ENCODE assay signal across 7 cellular contexts in genomic region chr9:93091453-93092081, GRCh38. TPM values are rescaled to one million over a fixed set of nuclear protein-coding genes. Genes with fewer than 3 reads are reported as not detected.
DNase-seq lines count a peak whose midpoint lies in the region; ATAC-seq and TF ChIP-seq lines count a peak whose summit lies in the region.

No MANE protein-coding gene starts in this region.

- H3K27ac Mint-ChIP-seq in activated CD4-positive, alpha-beta T cell treated with anti-CD3 and anti-CD28 coated beads, Interleukin-2, amount 10 ng/mL, durations not matched to agents 24 days and 14 days: peak overlapping the region; percentile 98

- intact Hi-C loops in activated CD4-positive, alpha-beta T cell treated with anti-CD3 and anti-CD28 coated beads, Interleukin-2, amount 10 ng/mL, durations not matched to agents 24 days and 14 days (cut with micrococcal nuclease): loop anchor here (1.0 kb wide), 1 partner anchor 8 kb away; no protein-coding TSS in a partner anchor

- TF ChIP-seq CTCF in epithelial cell of proximal tubule (conservative IDR thresholded peaks at IDR 0.05; ENCODE audit: low read depth, low read length): no peak

- ATAC-seq in GM19395 (IDR thresholded peaks at IDR 0.05; ENCODE audit: unreplicated experiment): no peak

- H3K4me3 ChIP-seq in epithelial cell of proximal tubule (ENCODE audit: low read depth, low read length): no peak overlapping the region

- H3K4me1 Mint-ChIP-seq in activated CD4-positive, alpha-beta T cell treated with anti-CD3 and anti-CD28 coated beads, Interleukin-2, amount 10 ng/mL, durations not matched to agents 24 days and 14 days: peaks cover 51% of the 10 kb centered on the region

- peaks cover 5% of the 10 kb centered on the region for H3K9me3 Mint-ChIP-seq in activated CD4-positive, alpha-beta T cell treated with anti-CD3 and anti-CD28 coated beads, Interleukin-2, amount 10 ng/mL, durations not matched to agents 24 days and 14 days

- H3K27me3 Mint-ChIP-seq in activated CD4-positive, alpha-beta T cell treated with anti-CD3 and anti-CD28 coated beads, Interleukin-2, amount 10 ng/mL, durations not matched to agents 24 days and 14 days: no peaks in the 10 kb centered on the region

- DNase-seq in HK-2 (ENCODE audit: unreplicated experiment): peak; percentile 46
- DNase-seq in activated CD4-positive, alpha-beta T cell treated with anti-CD3 and anti-CD28 coated beads, Interleukin-2, amount 10 ng/mL, durations not matched to agents 24 days and 14 days: peak; percentile 75
- peak; percentile 42 for DNase-seq in epithelial cell of proximal tubule (ENCODE audit: low read depth)
- peak; percentile 73 to 76 for DNase-seq in stimulated activated CD4-positive, alpha-beta T cell treated with anti-CD3 and anti-CD28 coated beads, Interleukin-15, amount 100 ng/mL, for 48 hours (ENCODE audit: low read depth in 2 of 2)
- no peak for DNase-seq in OCI-M2 (lab: John Stamatoyannopoulos, UW; ENCODE audit: unreplicated experiment)
- no peak for DNase-seq in NCI-H510A treated with DMSO at 0.1 percent for 48 hours (lab: John Stamatoyannopoulos, UW)

- H3K4me3 Mint-ChIP-seq in activated CD4-positive, alpha-beta T cell treated with anti-CD3 and anti-CD28 coated beads, Interleukin-2, amount 10 ng/mL, durations not matched to agents 24 days and 14 days: peak overlapping the region; percentile 71

- peaks cover 47% of the 10 kb centered on the region for H3K36me3 Mint-ChIP-seq in activated CD4-positive, alpha-beta T cell treated with anti-CD3 and anti-CD28 coated beads, Interleukin-2, amount 10 ng/mL, durations not matched to agents 24 days and 14 days (ENCODE audit: low read depth)

RNA-seq across cellular contexts. Expression of gene CARD19, which starts 4.5 kb away (rescaled TPM):
- 44.0 TPM in 2 replicates for total RNA-seq in activated CD4-positive, alpha-beta T cell treated with anti-CD3 and anti-CD28 coated beads, Interleukin-2, amount 10 ng/mL, durations not matched to agents 24 days and 14 days
- total RNA-seq in epithelial cell of proximal tubule: 64.6 and 85.2 TPM in 2 replicates

RNA-seq across cellular contexts. Expression of gene SUSD3, which starts 33.1 kb away (rescaled TPM):
- total RNA-seq in activated CD4-positive, alpha-beta T cell treated with anti-CD3 and anti-CD28 coated beads, Interleukin-2, amount 10 ng/mL, durations not matched to agents 24 days and 14 days: 38.3 and 40.9 TPM in 2 replicates
- 1.4 and 2.9 TPM in 2 replicates for total RNA-seq in epithelial cell of proximal tubule

RNA-seq across cellular contexts. Expression of gene NINJ1, which starts 42.5 kb away (rescaled TPM):
- 103 and 110 TPM in 2 replicates for total RNA-seq in activated CD4-positive, alpha-beta T cell treated with anti-CD3 and anti-CD28 coated beads, Interleukin-2, amount 10 ng/mL, durations not matched to agents 24 days and 14 days
- total RNA-seq in epithelial cell of proximal tubule: 58.9 and 59.0 TPM in 2 replicates

Comparison
In these comparisons a context has a peak if more than half of its experiments do, and no peak if none do; other contexts are left out.
1. DNase-seq: peak in HK-2 (single experiment), activated CD4-positive, alpha-beta T cell treated with anti-CD3 and anti-CD28 coated beads, Interleukin-2, amount 10 ng/mL, durations not matched to agents 24 days and 14 days (single experiment), epithelial cell of proximal tubule (single experiment) and stimulated activated CD4-positive, alpha-beta T cell treated with anti-CD3 and anti-CD28 coated beads, Interleukin-15, amount 100 ng/mL, for 48 hours (2 of 2); none in OCI-M2 (single experiment) and NCI-H510A treated with DMSO at 0.1 percent for 48 hours (single experiment).